10 cellular contexts compared by ENCODE assay signal in genomic region chr20:39289316-39289715, GRCh38.
A peak's percentile ranks its signal among the peaks of the same experiment; 100 is the strongest.
DNase-seq lines count a peak whose midpoint lies in the region; TF ChIP-seq lines count a peak whose summit lies in the region.
"Had no signal": no experiment of that assay in that cellular context is flagged by ENCODE, and none has a peak within 500 bp of the region (broad histone marks: within the 10 kb centered on the region; RNA-seq: fewer than 3 reads in every experiment).

No MANE protein-coding gene starts in this region.

- peaks cover 7% of the 10 kb centered on the region for H3K36me3 Mint-ChIP-seq in neural crest cell (ENCODE audit: low read depth)

- H3K9me3 Mint-ChIP-seq in neural crest cell = peaks cover 12% of the 10 kb centered on the region
- H3K9me3 Mint-ChIP-seq: activated T-helper 1 cell treated with anti-CD3 and anti-CD28 coated beads, Interleukin-12 subunit alpha, Interleukin-12 subunit beta, Interleukin-2, Interleukin-4 antibody, amounts not matched to agents 30 ng/mL and 10 ng/mL and 1 ng/mL, durations not matched to agents 14 hours and 24 hours and 36 hours had no signal

- H3K9ac ChIP-seq in HUES6 (ENCODE audit: low read length) = peak overlapping the region; percentile 2

- no peak overlapping the region for H3K4me3 Mint-ChIP-seq in neural crest cell
- H3K4me3 Mint-ChIP-seq: activated T-helper 1 cell treated with anti-CD3 and anti-CD28 coated beads, Interleukin-12 subunit alpha, Interleukin-12 subunit beta, Interleukin-2, Interleukin-4 antibody, amounts not matched to agents 30 ng/mL and 10 ng/mL and 1 ng/mL, durations not matched to agents 14 hours and 24 hours and 36 hours had no signal

- H3K27me3 ChIP-seq in HUES6 (ENCODE audit: control insufficient read depth, insufficient read depth, low read length) = peaks cover 1% of the 10 kb centered on the region; the same call in 1 of the 2 replicates

- H3K4me1 ChIP-seq in HUES6 (ENCODE audit: control insufficient read depth, insufficient read depth, low read length) = peaks cover 29% of the 10 kb centered on the region

- peak; percentile 20 for TF ChIP-seq CTCF in astrocyte of the spinal cord (IDR thresholded peaks at IDR 0.05; ENCODE audit: low read depth, low read length)
- peak; percentile 45 for TF ChIP-seq CTCF in neural crest cell (conservative IDR thresholded peaks at IDR 0.05)

- peaks cover 16% of the 10 kb centered on the region for H3K9me3 ChIP-seq in HUES6 (ENCODE audit: control insufficient read depth, insufficient read depth, low read depth, low read length)

- H3K27me3 Mint-ChIP-seq in neural crest cell (ENCODE audit: low read depth) = peaks cover 6% of the 10 kb centered on the region

- H3K36me3 ChIP-seq in HUES6 (ENCODE audit: control insufficient read depth, insufficient read depth, low read length) = no peaks in the 10 kb centered on the region

- in situ Hi-C loops in astrocyte of the spinal cord (cut with HindIII; ENCODE audit: low sequenced_read_pairs) = no loop called here

- H3K4me3 ChIP-seq in HUES6 (ENCODE audit: low read depth, low read length) (no peak overlapping the region), astrocyte of the spinal cord (ENCODE audit: low read depth, low read length) (no peak overlapping the region)

- no peak overlapping the region for H3K27ac ChIP-seq in HUES6 (ENCODE audit: low read depth, low read length)

- DNase-seq in DMS53 (lab: John Stamatoyannopoulos, UW) (peak; percentile 17), DMS53 treated with DMSO at 0.1 percent for 48 hours (lab: John Stamatoyannopoulos, UW; ENCODE audit: unreplicated experiment) (no peak), astrocyte of the spinal cord (ENCODE audit: low read depth, low spot score) (no peak), neural crest cell (ENCODE audit: low read depth, low spot score) (no peak), GDM1 (lab: John Stamatoyannopoulos, UW) (no peak), putamen (ENCODE audit: low spot score) (no peak)
- no peak for DNase-seq in activated CD4-positive, CD25-positive, alpha-beta regulatory T cell (lab: John Stamatoyannopoulos, UW)
- DNase-seq: NCI-H1930 had no signal

- no peak overlapping the region for H3K27ac Mint-ChIP-seq in neural crest cell (ENCODE audit: unreplicated experiment)
- H3K27ac Mint-ChIP-seq: activated T-helper 1 cell treated with anti-CD3 and anti-CD28 coated beads, Interleukin-12 subunit alpha, Interleukin-12 subunit beta, Interleukin-2, Interleukin-4 antibody, amounts not matched to agents 30 ng/mL and 10 ng/mL and 1 ng/mL, durations not matched to agents 14 hours and 24 hours and 36 hours had no signal

- no peaks in the 10 kb centered on the region for H3K4me1 Mint-ChIP-seq in neural crest cell
